Comparison of ENCODE assay signal across 21 cellular contexts in the genomic region with DNA sequence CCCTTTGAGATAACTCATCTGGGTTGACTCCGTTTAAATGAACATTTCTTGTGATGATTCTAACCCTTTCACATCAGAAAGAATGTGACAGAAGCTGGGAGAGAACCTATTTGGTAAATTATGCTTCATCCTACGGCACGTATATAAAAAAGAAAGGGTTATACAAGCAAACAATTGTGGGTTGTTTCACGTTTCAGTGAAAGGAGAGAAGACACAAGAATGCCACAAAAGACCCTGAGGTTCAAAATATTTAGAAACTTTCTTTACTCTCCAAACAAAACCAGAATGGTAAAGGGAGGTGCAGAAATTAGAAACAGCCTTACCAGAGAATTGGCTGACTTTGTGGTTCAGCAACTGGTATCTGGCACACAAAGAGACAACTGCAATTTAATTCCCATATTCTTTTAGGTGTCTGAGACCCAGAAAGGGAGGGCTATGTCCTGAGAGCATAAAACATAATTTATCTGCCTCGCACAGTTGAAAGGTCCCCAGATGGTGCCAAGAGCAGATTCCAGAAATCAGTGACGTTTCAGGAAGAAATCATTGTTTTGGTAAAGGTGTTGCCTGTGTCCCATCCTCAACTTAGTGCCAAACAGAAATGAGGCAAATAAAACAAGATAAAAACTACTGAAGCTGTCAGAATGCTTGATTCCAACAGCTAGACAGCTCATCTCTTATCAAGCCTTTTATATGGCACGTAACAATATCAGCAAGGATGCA.
"Had no signal": no experiment of that assay in that cellular context is flagged by ENCODE, and none has a peak within 500 bp of the region (broad histone marks: within the 10 kb centered on the region; RNA-seq: fewer than 3 reads in every experiment).

No MANE protein-coding gene starts in this region.

- H3K4me3 ChIP-seq: colonic mucosa, dorsolateral prefrontal cortex, esophagus muscularis mucosa, gastroesophageal sphincter, heart left ventricle, hepatocyte, left lung, lower lobe of right lung, mucosa of descending colon had no signal

- DNase-seq: colonic mucosa; cortex of kidney; dorsolateral prefrontal cortex; effector CD4-positive, alpha-beta T cell; effector memory CD4-positive, alpha-beta T cell; foreskin keratinocyte; heart left ventricle; hypothalamus; immature natural killer cell; kidney; left colon; left lung; left ventricle myocardium superior; lower lobe of right lung; mesenchymal stem cell; mucosa of descending colon; naive B cell; naive thymus-derived CD8-positive, alpha-beta T cell had no signal

- H3K9me3 ChIP-seq: colonic mucosa, esophagus muscularis mucosa, gastroesophageal sphincter, heart left ventricle, left lung, lower lobe of right lung, mucosa of descending colon had no signal

- H3K27me3 ChIP-seq: colonic mucosa, dorsolateral prefrontal cortex, esophagus muscularis mucosa, foreskin keratinocyte, gastroesophageal sphincter, heart left ventricle, hepatocyte, left lung had no signal

- H3K36me3 ChIP-seq: colonic mucosa, esophagus muscularis mucosa, gastroesophageal sphincter, heart left ventricle, left lung, lower lobe of right lung had no signal
